8 cellular contexts compared by ENCODE assay signal in genomic region chrX:107775734-107776511, GRCh38. TPM values are rescaled to one million over a fixed set of nuclear protein-coding genes. Genes with fewer than 3 reads are reported as not detected.
DNase-seq lines count a peak whose midpoint lies in the region; ATAC-seq and TF ChIP-seq lines count a peak whose summit lies in the region.

TSS of gene TSC22D3 (minus strand) at chrX:107775787. CDS start at chrX:107775419, 368 bp downstream.

- H3K9ac ChIP-seq in H9 (ENCODE audit: extremely low read depth, insufficient read length, low read length): no peak within 1 kb of the TSS
- peak within 1 kb of the TSS; percentile 89 for H3K9ac ChIP-seq in Loucy (ENCODE audit: low read depth, low read length, poor library complexity, severe bottlenecking)

- no peak within 1 kb of the TSS for H2BK120ac ChIP-seq in H9 (ENCODE audit: low read depth, low read length, poor library complexity, severe bottlenecking)

- no peak within 1 kb of the TSS for H3K56ac ChIP-seq in H9 (ENCODE audit: insufficient read length, low read depth, low read length)

- no peak within 1 kb of the TSS for H2BK15ac ChIP-seq in H9 (ENCODE audit: low read depth, low read length)

- H3K27ac Mint-ChIP-seq in H9 (no peak within 1 kb of the TSS), type B pancreatic cell (peak within 1 kb of the TSS; percentile 65)
- peak within 1 kb of the TSS; percentile 87 to 88 for H3K27ac Mint-ChIP-seq in activated naive CD4-positive, alpha-beta T cell treated with anti-CD3 and anti-CD28 coated beads, Interleukin-2, amount 50 U/mL, for 72 hours

- H4K91ac ChIP-seq in H9 (ENCODE audit: insufficient read length, low read depth, low read length): no peak within 1 kb of the TSS

- no peak within 1 kb of the TSS for H3T11ph ChIP-seq in H9 (ENCODE audit: low read length)

- H3F3A ChIP-seq in Loucy (ENCODE audit: low read depth): no peaks in the 10 kb centered on the region

- H2AK5ac ChIP-seq in H9 (ENCODE audit: insufficient read length, low read length): no peak within 1 kb of the TSS

- H3K79me2 ChIP-seq in H9 (ENCODE audit: insufficient read depth, low read length): no peaks in the 10 kb centered on the region
- H3K79me2 ChIP-seq in Loucy (ENCODE audit: insufficient read depth, low read length): peaks cover 47% of the 10 kb centered on the region

- H3K9me3 Mint-ChIP-seq in H9 (peaks cover 0 to 29% of the 10 kb centered on the region in 2 experiments; a peak in 2 of 5 replicates), type B pancreatic cell (no peaks in the 10 kb centered on the region)
- no peaks in the 10 kb centered on the region for H3K9me3 Mint-ChIP-seq in activated naive CD4-positive, alpha-beta T cell treated with anti-CD3 and anti-CD28 coated beads, Interleukin-2, amount 50 U/mL, for 72 hours

- peaks cover 7% of the 10 kb centered on the region for H3K23me2 ChIP-seq in H9 (ENCODE audit: insufficient read length, low read depth, low read length, poor library complexity, severe bottlenecking)

- H3K18ac ChIP-seq in H9 (ENCODE audit: insufficient read length, low read depth, low read length): no peak within 1 kb of the TSS

- no CpG with 5 or more reads among the region's 59 CpGs for WGBS in H9 (ENCODE audit: extremely low coverage, insufficient read length, low lambda C conversion rate)

- DNase-seq in ELF-1 (ENCODE audit: low read depth, low spot score) (peak; percentile 84), H9 (peak; percentile 81), SKM-1 (lab: John Stamatoyannopoulos, UW; ENCODE audit: unreplicated experiment) (peak; percentile 1), glomerular endothelial cell (ENCODE audit: extremely low read depth, low read depth, low spot score) (no peak), nucleus accumbens (lab: John Stamatoyannopoulos, UW) (peak in 54 of 56 donors; percentile 4 to 79 (median 49)), type B pancreatic cell (ENCODE audit: extremely low spot score, unreplicated experiment) (no peak)
- peak; percentile 46 to 63 for DNase-seq in activated naive CD4-positive, alpha-beta T cell treated with anti-CD3 and anti-CD28 coated beads, Interleukin-2, amount 50 U/mL, for 72 hours (ENCODE audit: low spot score in 2 of 2)

- peaks cover 6% of the 10 kb centered on the region; the same call in 1 of the 2 replicates for H3K4me1 ChIP-seq in H9 (ENCODE audit: insufficient read depth, low read length)
- H3K4me1 ChIP-seq in Loucy (ENCODE audit: insufficient read depth, low read length, poor library complexity, severe bottlenecking): peaks cover 35% of the 10 kb centered on the region

- H2AFZ ChIP-seq in H9 (ENCODE audit: low read length): no peak within 1 kb of the TSS
- peak within 1 kb of the TSS; percentile 87 for H2AFZ ChIP-seq in Loucy (ENCODE audit: low read length)

- no peak for TF ChIP-seq CTCF in H9 (conservative IDR thresholded peaks at IDR 0.05)
- TF ChIP-seq CTCF in Loucy (conservative IDR thresholded peaks at IDR 0.05; ENCODE audit: low read length): no peak
- TF ChIP-seq CTCF in type B pancreatic cell (conservative IDR thresholded peaks at IDR 0.05): peak; percentile 22

- H3K4ac ChIP-seq in H9 (ENCODE audit: low read depth, low read length): no peak within 1 kb of the TSS

- H2BK20ac ChIP-seq in H9 (ENCODE audit: low read depth, low read length, poor library complexity, severe bottlenecking): no peak within 1 kb of the TSS

- H4K5ac ChIP-seq in H9 (ENCODE audit: insufficient read length, low read depth, low read length): no peak within 1 kb of the TSS

- H3K4me2 ChIP-seq in H9 (ENCODE audit: insufficient read depth, insufficient read length, low read length): peak within 1 kb of the TSS; percentile 56
- peak within 1 kb of the TSS; percentile 97 for H3K4me2 ChIP-seq in Loucy (ENCODE audit: low read depth, low read length, poor library complexity, severe bottlenecking)

- H3K36me3 Mint-ChIP-seq in H9 (ENCODE audit: insufficient read depth in 1 of 3, low read depth in 3 of 3) (peaks cover 0 to 2% (median 0%) of the 10 kb centered on the region in 3 experiments; a peak in 1 of 7 replicates), type B pancreatic cell (no peaks in the 10 kb centered on the region)
- no peaks in the 10 kb centered on the region for H3K36me3 Mint-ChIP-seq in activated naive CD4-positive, alpha-beta T cell treated with anti-CD3 and anti-CD28 coated beads, Interleukin-2, amount 50 U/mL, for 72 hours

- H3K27ac ChIP-seq in H9 (ENCODE audit: insufficient read length, low read depth, low read length): no peak within 1 kb of the TSS

- ATAC-seq in activated naive CD4-positive, alpha-beta T cell treated with anti-CD3 and anti-CD28 coated beads, Interleukin-2, amount 50 U/mL, for 72 hours: peak; percentile 85 to 95

- no peak within 1 kb of the TSS for H2BK12ac ChIP-seq in H9 (ENCODE audit: insufficient read length, low read depth, low read length)

- no peaks in the 10 kb centered on the region for H3K79me1 ChIP-seq in H9 (ENCODE audit: insufficient read depth, low read depth, low read length, poor library complexity, severe bottlenecking)

- peak within 1 kb of the TSS; percentile 59 to 87 for H3K4me3 Mint-ChIP-seq in H9
- peak within 1 kb of the TSS; percentile 86 for H3K4me3 Mint-ChIP-seq in type B pancreatic cell

- H3K14ac ChIP-seq in H9 (ENCODE audit: insufficient read depth, low read length): no peak within 1 kb of the TSS; the same call in 1 of the 2 replicates

- H4K20me1 ChIP-seq in H9 (ENCODE audit: control insufficient read depth, insufficient read depth, insufficient read length): no peaks in the 10 kb centered on the region
- peaks cover under 1% of the 10 kb centered on the region for H4K20me1 ChIP-seq in Loucy (ENCODE audit: insufficient read depth, low read length, poor library complexity, severe bottlenecking)

- H3K9me3 ChIP-seq in H9 (ENCODE audit: control insufficient read depth, low read depth, low read length) (no peaks in the 10 kb centered on the region), Loucy (ENCODE audit: insufficient read depth, low read depth, low read length) (no peaks in the 10 kb centered on the region)

- H3K4me1 Mint-ChIP-seq in H9 (peaks cover 16 to 31% of the 10 kb centered on the region in 2 experiments), type B pancreatic cell (ENCODE audit: unreplicated experiment) (peaks cover 8% of the 10 kb centered on the region)

- H3K23ac ChIP-seq in H9 (ENCODE audit: insufficient read length, low read depth, low read length): no peak within 1 kb of the TSS

- H3K4me3 ChIP-seq in Loucy (ENCODE audit: low read length, poor library complexity, severe bottlenecking): peak within 1 kb of the TSS; percentile 87

- H2BK5ac ChIP-seq in H9 (ENCODE audit: insufficient read length, low read length): no peak within 1 kb of the TSS

- H3K27me3 ChIP-seq in H9 (ENCODE audit: insufficient read depth, low read length): peaks cover 17% of the 10 kb centered on the region
- H3K27me3 ChIP-seq in Loucy (ENCODE audit: insufficient read depth, low read length, poor library complexity, severe bottlenecking): no peaks in the 10 kb centered on the region

- H3K27me3 Mint-ChIP-seq in H9 (ENCODE audit: low read depth): peaks cover 45% of the 10 kb centered on the region
- peaks cover 45% of the 10 kb centered on the region for H3K27me3 Mint-ChIP-seq in type B pancreatic cell

- H3K36me3 ChIP-seq in Loucy (ENCODE audit: insufficient read depth, low read length): no peaks in the 10 kb centered on the region

- no peak within 1 kb of the TSS for H4K8ac ChIP-seq in H9 (replicated peaks; ENCODE audit: insufficient read length, low read depth, low read length)

- H3K9me2 ChIP-seq in Loucy (replicated peaks; ENCODE audit: low read depth, low read length): no peaks in the 10 kb centered on the region

RNA-seq across cellular contexts. Expression of gene TSC22D3, which starts in this region (rescaled TPM):
- total RNA-seq in H9 (2021) (10.5 and 11.5 TPM in 2 replicates), glomerular endothelial cell (18.9 and 31.1 TPM in 2 replicates), type B pancreatic cell (ENCODE audit: low replicate concordance) (21.0 and 34.2 TPM in 2 replicates)
- 10 to 100 TPM; 41.1 to 80.3 TPM for total RNA-seq in activated naive CD4-positive, alpha-beta T cell treated with anti-CD3 and anti-CD28 coated beads, Interleukin-2, amount 50 U/mL, for 72 hours

Comparison
In these comparisons a context has a peak if more than half of its experiments do, and no peak if none do; other contexts are left out.
1. DNase-seq: peak in ELF-1 (single experiment), H9 (single experiment), SKM-1 (single experiment), activated naive CD4-positive, alpha-beta T cell treated with anti-CD3 and anti-CD28 coated beads, Interleukin-2, amount 50 U/mL, for 72 hours (2 of 2) and nucleus accumbens (54 of 56); none in glomerular endothelial cell (single experiment) and type B pancreatic cell (single experiment).
2. H3K27ac Mint-ChIP-seq: peak in activated naive CD4-positive, alpha-beta T cell treated with anti-CD3 and anti-CD28 coated beads, Interleukin-2, amount 50 U/mL, for 72 hours (2 of 2) and type B pancreatic cell (single experiment); none in H9 (0 of 3).